1 cellular context compared by ENCODE assay signal in genomic region chr20:31595380-31595653, GRCh38.
TF ChIP-seq lines count a peak whose summit lies in the region.

No MANE protein-coding gene starts in this region.

TF ChIP-seq in HepG2, 621 proteins besides CTCF, POLR2A, EP300 and RAD21 (continues in another document):
- TF ChIP-seq HIVEP1 (CRISPR knock-in tag; IDR thresholded peaks at IDR 0.05): peak; percentile 9
- TF ChIP-seq KLF9 (CRISPR knock-in tag; IDR thresholded peaks at IDR 0.05; ENCODE audit: low read depth): no peak
- TF ChIP-seq DNMT3B (CRISPR knock-in tag; conservative IDR thresholded peaks at IDR 0.05): no peak
- peak; percentile 2; the same call in 1 of the 2 replicates for TF ChIP-seq ZBTB7A (CRISPR knock-in tag; IDR thresholded peaks at IDR 0.05)
- TF ChIP-seq RORA (CRISPR knock-in tag; IDR thresholded peaks at IDR 0.05): no peak
- TF ChIP-seq FUBP1 (CRISPR knock-in tag; IDR thresholded peaks at IDR 0.05; ENCODE audit: borderline replicate concordance): no peak; the same call in 1 of the 2 replicates
- TF ChIP-seq ZNF274 (CRISPR knock-in tag; IDR thresholded peaks at IDR 0.05): no peak
- TF ChIP-seq, protein P1, sequence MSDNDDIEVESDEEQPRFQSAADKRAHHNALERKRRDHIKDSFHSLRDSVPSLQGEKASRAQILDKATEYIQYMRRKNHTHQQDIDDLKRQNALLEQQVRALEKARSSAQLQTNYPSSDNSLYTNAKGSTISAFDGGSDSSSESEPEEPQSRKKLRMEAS (IDR thresholded peaks at IDR 0.05): peak; percentile 75
- peak; percentile 76; the same call in 1 of the 2 replicates for TF ChIP-seq ZNF75D (CRISPR knock-in tag; IDR thresholded peaks at IDR 0.05; ENCODE audit: borderline replicate concordance)
- TF ChIP-seq ZNF562 (CRISPR knock-in tag; IDR thresholded peaks at IDR 0.05; ENCODE audit: borderline replicate concordance): no peak
- TF ChIP-seq HMGA1 (CRISPR knock-in tag; conservative IDR thresholded peaks at IDR 0.05): no peak
- TF ChIP-seq U2AF1 (optimal IDR thresholded peaks at IDR 0.05; ENCODE audit: low read depth, low read length): peak; percentile 24
- TF ChIP-seq TGIF2 (CRISPR knock-in tag; IDR thresholded peaks at IDR 0.05): 0 out of 2 replicates have a peak, but pooled peaks have one; percentile 10
- peak; percentile 98; the same call in 1 of the 2 replicates for TF ChIP-seq RCOR2 (CRISPR knock-in tag; IDR thresholded peaks at IDR 0.05)
- no peak for TF ChIP-seq ZNF383 (CRISPR knock-in tag; IDR thresholded peaks at IDR 0.05; ENCODE audit: borderline replicate concordance)
- 0 out of 2 replicates have a peak, but pooled peaks have one; percentile 39 for TF ChIP-seq ZNF784 (CRISPR knock-in tag; IDR thresholded peaks at IDR 0.05; ENCODE audit: borderline replicate concordance)
- no peak for TF ChIP-seq ZNF333 (CRISPR knock-in tag; IDR thresholded peaks at IDR 0.05; ENCODE audit: borderline replicate concordance)
- TF ChIP-seq RFXAP (CRISPR knock-in tag; IDR thresholded peaks at IDR 0.05; ENCODE audit: borderline replicate concordance): no peak
- no peak for TF ChIP-seq ZNF512 (CRISPR knock-in tag; IDR thresholded peaks at IDR 0.05)
- TF ChIP-seq FIP1L1 (IDR thresholded peaks at IDR 0.05; ENCODE audit: borderline replicate concordance, insufficient read depth, low read depth, low read length): no peak
- no peak for TF ChIP-seq ZNF552 (CRISPR knock-in tag; IDR thresholded peaks at IDR 0.05; ENCODE audit: borderline replicate concordance)
- peak; percentile 71; the same call in 1 of the 2 replicates for TF ChIP-seq HDAC2 (CRISPR knock-in tag; IDR thresholded peaks at IDR 0.05)
- TF ChIP-seq ZNF3 (CRISPR knock-in tag; IDR thresholded peaks at IDR 0.05): 0 out of 2 replicates have a peak, but pooled peaks have one; percentile 57
- TF ChIP-seq SIX4 (CRISPR knock-in tag; IDR thresholded peaks at IDR 0.05): no peak
- TF ChIP-seq SIN3A (IDR thresholded peaks at IDR 0.05; ENCODE audit: borderline replicate concordance, low read depth, low read length): peak; percentile 5; the same call in 1 of the 2 replicates
- no peak for TF ChIP-seq MYPOP (CRISPR knock-in tag; IDR thresholded peaks at IDR 0.05)
- no peak for TF ChIP-seq NRL (CRISPR knock-in tag; IDR thresholded peaks at IDR 0.05; ENCODE audit: borderline replicate concordance)
- no peak for TF ChIP-seq CCDC6 (CRISPR knock-in tag; IDR thresholded peaks at IDR 0.05)
- TF ChIP-seq RFX3 (CRISPR knock-in tag; IDR thresholded peaks at IDR 0.05): no peak
- no peak for TF ChIP-seq RFXANK (CRISPR knock-in tag; IDR thresholded peaks at IDR 0.05)
- TF ChIP-seq KDM3A (CRISPR knock-in tag; IDR thresholded peaks at IDR 0.05; ENCODE audit: low read depth): 0 out of 2 replicates have a peak, but pooled peaks have one; percentile 13
- peak; percentile 97 for TF ChIP-seq ZMYM3 (CRISPR knock-in tag; IDR thresholded peaks at IDR 0.05)
- no peak for TF ChIP-seq ZSCAN9 (CRISPR knock-in tag; IDR thresholded peaks at IDR 0.05; ENCODE audit: borderline replicate concordance)
- 0 out of 2 replicates have a peak, but pooled peaks have one; percentile 36 for TF ChIP-seq PRMT3 (CRISPR knock-in tag; IDR thresholded peaks at IDR 0.05; ENCODE audit: borderline replicate concordance, low read depth)
- TF ChIP-seq ZNF615 (CRISPR knock-in tag; IDR thresholded peaks at IDR 0.05; ENCODE audit: borderline replicate concordance): peak; percentile 55; the same call in 1 of the 2 replicates
- 0 out of 2 replicates have a peak, but pooled peaks have one; percentile 11 for TF ChIP-seq NFIC (IDR thresholded peaks at IDR 0.05; ENCODE audit: low read length)
- no peak for TF ChIP-seq HMG20A (CRISPR knock-in tag; IDR thresholded peaks at IDR 0.05; ENCODE audit: borderline replicate concordance)
- TF ChIP-seq ZNF121 (CRISPR knock-in tag; IDR thresholded peaks at IDR 0.05): 0 out of 2 replicates have a peak, but pooled peaks have one; percentile 45
- no peak for TF ChIP-seq ZBTB3 (CRISPR knock-in tag; IDR thresholded peaks at IDR 0.05; ENCODE audit: borderline replicate concordance, low read depth)
- no peak for TF ChIP-seq ZBTB1 (CRISPR knock-in tag; IDR thresholded peaks at IDR 0.05; ENCODE audit: borderline replicate concordance)
- TF ChIP-seq ZNF724P (CRISPR knock-in tag; IDR thresholded peaks at IDR 0.05; ENCODE audit: borderline replicate concordance): peak; percentile 7; the same call in 1 of the 2 replicates
- TF ChIP-seq ZNF629 (CRISPR knock-in tag; conservative IDR thresholded peaks at IDR 0.05): peak; percentile 55; the same call in 1 of the 2 replicates
- TF ChIP-seq HOXA5 (CRISPR knock-in tag; IDR thresholded peaks at IDR 0.05): no peak
- TF ChIP-seq, protein P2, sequence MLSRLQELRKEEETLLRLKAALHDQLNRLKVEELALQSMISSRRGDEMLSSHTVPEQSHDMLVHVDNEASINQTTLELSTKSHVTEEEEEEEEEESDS (CRISPR knock-in tag; IDR thresholded peaks at IDR 0.05; ENCODE audit: borderline replicate concordance): 0 out of 2 replicates have a peak, but pooled peaks have one; percentile 42
- TF ChIP-seq ZKSCAN1 (IDR thresholded peaks at IDR 0.05; ENCODE audit: low read length): peak; percentile 30
- TF ChIP-seq CC2D1A (CRISPR knock-in tag; IDR thresholded peaks at IDR 0.05): 0 out of 2 replicates have a peak, but pooled peaks have one; percentile 8
- no peak for TF ChIP-seq NFE2L2 (IDR thresholded peaks at IDR 0.05; ENCODE audit: low read length)
- TF ChIP-seq TRAFD1 (CRISPR knock-in tag; IDR thresholded peaks at IDR 0.05; ENCODE audit: borderline replicate concordance): 0 out of 2 replicates have a peak, but pooled peaks have one; percentile 44
- peak; percentile 11; the same call in 1 of the 2 replicates for TF ChIP-seq ZNF710 (CRISPR knock-in tag; IDR thresholded peaks at IDR 0.05; ENCODE audit: borderline replicate concordance)
- no peak for TF ChIP-seq ZNF260 (CRISPR knock-in tag; IDR thresholded peaks at IDR 0.05; ENCODE audit: borderline replicate concordance, low read depth)
- no peak for TF ChIP-seq ZNF446 (CRISPR knock-in tag; IDR thresholded peaks at IDR 0.05)
- peak; percentile 84 for TF ChIP-seq HDAC6 (IDR thresholded peaks at IDR 0.05; ENCODE audit: low read depth, low read length)
- TF ChIP-seq ZFP36 (IDR thresholded peaks at IDR 0.05; ENCODE audit: borderline replicate concordance, low read depth, low read length, partially characterized antibody): peak; percentile 91
- TF ChIP-seq NR2F6 (IDR thresholded peaks at IDR 0.05): no peak
- no peak for TF ChIP-seq NR2F6 (CRISPR knock-in tag; IDR thresholded peaks at IDR 0.05)
- TF ChIP-seq, protein P3, sequence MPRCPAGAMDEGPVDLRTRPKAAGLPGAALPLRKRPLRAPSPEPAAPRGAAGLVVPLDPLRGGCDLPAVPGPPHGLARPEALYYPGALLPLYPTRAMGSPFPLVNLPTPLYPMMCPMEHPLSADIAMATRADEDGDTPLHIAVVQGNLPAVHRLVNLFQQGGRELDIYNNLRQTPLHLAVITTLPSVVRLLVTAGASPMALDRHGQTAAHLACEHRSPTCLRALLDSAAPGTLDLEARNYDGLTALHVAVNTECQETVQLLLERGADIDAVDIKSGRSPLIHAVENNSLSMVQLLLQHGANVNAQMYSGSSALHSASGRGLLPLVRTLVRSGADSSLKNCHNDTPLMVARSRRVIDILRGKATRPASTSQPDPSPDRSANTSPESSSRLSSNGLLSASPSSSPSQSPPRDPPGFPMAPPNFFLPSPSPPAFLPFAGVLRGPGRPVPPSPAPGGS (CRISPR knock-in tag; IDR thresholded peaks at IDR 0.05): peak; percentile 3; the same call in 1 of the 2 replicates
- no peak for TF ChIP-seq TBL1XR1 (IDR thresholded peaks at IDR 0.05; ENCODE audit: borderline replicate concordance, low read length, partially characterized antibody)
- no peak for TF ChIP-seq ZBTB2 (CRISPR knock-in tag; IDR thresholded peaks at IDR 0.05; ENCODE audit: low read depth)
- no peak for TF ChIP-seq NFE2L1 (CRISPR knock-in tag; IDR thresholded peaks at IDR 0.05; ENCODE audit: borderline replicate concordance)
- no peak for TF ChIP-seq RBM22 (optimal IDR thresholded peaks at IDR 0.05; ENCODE audit: low read length)
- TF ChIP-seq GABPA (IDR thresholded peaks at IDR 0.05; ENCODE audit: low read depth, low read length): no peak
- TF ChIP-seq GABPA (CRISPR knock-in tag; IDR thresholded peaks at IDR 0.05; ENCODE audit: low read depth): no peak
- no peak for TF ChIP-seq ARID2 (CRISPR knock-in tag; IDR thresholded peaks at IDR 0.05; ENCODE audit: borderline replicate concordance)
- peak; percentile 88 for TF ChIP-seq KDM1A (CRISPR knock-in tag; IDR thresholded peaks at IDR 0.05)
- TF ChIP-seq ZSCAN21 (CRISPR knock-in tag; IDR thresholded peaks at IDR 0.05; ENCODE audit: borderline replicate concordance): no peak
- 0 out of 2 replicates have a peak, but pooled peaks have one; percentile 2 for TF ChIP-seq TARDBP (CRISPR knock-in tag; IDR thresholded peaks at IDR 0.05)
